Comparison of ENCODE assay signal across 11 cellular contexts in genomic region chr1:156510709-156511108, GRCh38. TPM values are rescaled to one million over a fixed set of nuclear protein-coding genes. Genes with fewer than 3 reads are reported as not detected.
A peak's percentile ranks its signal among the peaks of the same experiment; 100 is the strongest.
DNase-seq lines count a peak whose midpoint lies in the region; ATAC-seq and TF ChIP-seq lines count a peak whose summit lies in the region.
"Had no signal": no experiment of that assay in that cellular context is flagged by ENCODE, and none has a peak within 500 bp of the region (broad histone marks: within the 10 kb centered on the region; RNA-seq: fewer than 3 reads in every experiment).

No MANE protein-coding gene starts in this region.

- H3K27ac Mint-ChIP-seq in GM23338, result no peak overlapping the region
- peak overlapping the region; percentile 19 for H3K27ac Mint-ChIP-seq in central memory CD8-positive, alpha-beta T cell (ENCODE audit: low read depth)
- H3K27ac Mint-ChIP-seq: activated T-helper 2 cell treated with anti-CD3 and anti-CD28 coated beads, Interferon-gamma antibody, Interleukin-2, Interleukin-4, amounts not matched to agents 10 μg/mL and 5 μg/mL and 100 μg/mL, durations not matched to agents 14 hours and 24 hours and 36 hours had no signal

- peak; percentile 86 for TF ChIP-seq EP300 in stomach (IDR thresholded peaks at IDR 0.05)

- 32 to 54% (median 41%) methylated on average over 13 of the region's 13 CpGs for WGBS in stomach, 5 donors

- no peaks in the 10 kb centered on the region for H3K9me2 ChIP-seq in GM23338 (ENCODE audit: insufficient read depth)

- H3K36me3 ChIP-seq in GM23338 (ENCODE audit: insufficient read depth) (no peaks in the 10 kb centered on the region), stomach (no peaks in the 10 kb centered on the region)

- peaks cover 22% of the 10 kb centered on the region; the same call in 2 of the 3 replicates for H3K4me1 Mint-ChIP-seq in GM23338
- H3K4me1 Mint-ChIP-seq in central memory CD8-positive, alpha-beta T cell, result peaks cover 29% of the 10 kb centered on the region

- H3K9me3 Mint-ChIP-seq in GM23338, result peaks cover under 1% of the 10 kb centered on the region; the same call in 1 of the 3 replicates
- no peaks in the 10 kb centered on the region for H3K9me3 Mint-ChIP-seq in central memory CD8-positive, alpha-beta T cell
- H3K9me3 Mint-ChIP-seq: activated T-helper 2 cell treated with anti-CD3 and anti-CD28 coated beads, Interferon-gamma antibody, Interleukin-2, Interleukin-4, amounts not matched to agents 10 μg/mL and 5 μg/mL and 100 μg/mL, durations not matched to agents 14 hours and 24 hours and 36 hours; T-cell had no signal

- intact Hi-C loops in stomach (cut with DNase I; ENCODE audit: low total_unique reads), result no loop called here

- no peaks in the 10 kb centered on the region for H3K9me3 ChIP-seq in stomach

- no peak overlapping the region for H3K4me3 Mint-ChIP-seq in GM23338
- H3K4me3 Mint-ChIP-seq in central memory CD8-positive, alpha-beta T cell, result no peak overlapping the region
- H3K4me3 Mint-ChIP-seq: T-cell had no signal

- H3K27me3 ChIP-seq in GM23338 (ENCODE audit: insufficient read depth) (no peaks in the 10 kb centered on the region), stomach (no peaks in the 10 kb centered on the region)

- no peak for TF ChIP-seq CTCF in GM23338 (conservative IDR thresholded peaks at IDR 0.05; ENCODE audit: low read depth in 2 of 2)
- TF ChIP-seq CTCF in stomach (IDR thresholded peaks at IDR 0.05), result no peak

- no peak overlapping the region for H3K4me2 ChIP-seq in GM23338

- H3K4me1 ChIP-seq in GM23338 (ENCODE audit: insufficient read depth) (no peaks in the 10 kb centered on the region), stomach (peaks cover 23 to 61% (median 42%) of the 10 kb centered on the region in 4 donors)

- H2AFZ ChIP-seq in GM23338, result 0 out of 2 replicates have a peak overlapping the region, but pooled peaks have one; percentile 83

- H3K4me3 ChIP-seq in GM23338 (no peak overlapping the region), stomach (no peak overlapping the region)

- no peaks in the 10 kb centered on the region for H3K79me2 ChIP-seq in GM23338 (replicated peaks; ENCODE audit: insufficient read depth)

- TF ChIP-seq POLR2A in stomach (IDR thresholded peaks at IDR 0.05), result no peak

- no peaks in the 10 kb centered on the region for H3K36me3 Mint-ChIP-seq in GM23338 (ENCODE audit: low read depth)
- H3K36me3 Mint-ChIP-seq in central memory CD8-positive, alpha-beta T cell (ENCODE audit: insufficient read depth), result peaks cover 2% of the 10 kb centered on the region
- H3K36me3 Mint-ChIP-seq: T-cell had no signal

- H3F3A ChIP-seq in GM23338 (replicated peaks; ENCODE audit: low read depth), result no peaks in the 10 kb centered on the region

- H3K27ac ChIP-seq in GM23338 (ENCODE audit: low read depth) (no peak overlapping the region), stomach (peak overlapping the region in 4 of 5 donors; percentile 80 to 99 (median 86))

- no peaks in the 10 kb centered on the region for H4K20me1 ChIP-seq in GM23338 (replicated peaks; ENCODE audit: insufficient read depth)

- DNase-seq in GM23338 (ENCODE audit: low spot score) (no peak), inferior parietal cortex (ENCODE audit: extremely low spot score) (peak; percentile 69), stomach (peak; percentile 79), NCI-H2227 treated with DMSO at 0.1 percent for 48 hours (lab: John Stamatoyannopoulos, UW) (no peak), globus pallidus (ENCODE audit: low spot score) (no peak)
- DNase-seq in central memory CD8-positive, alpha-beta T cell (ENCODE audit: low spot score in 2 of 2), result no peak
- DNase-seq: NCI-H2081, T-cell had no signal

- ATAC-seq in GM23338, result no peak
- ATAC-seq in central memory CD8-positive, alpha-beta T cell (replicated peaks; ENCODE audit: extremely low read depth, poor library complexity, severe bottlenecking), result no peak
- ATAC-seq in GM19328 (IDR thresholded peaks at IDR 0.05; ENCODE audit: unreplicated experiment), result no peak
- no peak for ATAC-seq in GM21576 (IDR thresholded peaks at IDR 0.05; ENCODE audit: unreplicated experiment)
- ATAC-seq: T-cell had no signal

- H3K27me3 Mint-ChIP-seq in GM23338 (ENCODE audit: insufficient read depth, low read depth, poor library complexity), result peaks cover 13% of the 10 kb centered on the region
- no peaks in the 10 kb centered on the region for H3K27me3 Mint-ChIP-seq in central memory CD8-positive, alpha-beta T cell
- H3K27me3 Mint-ChIP-seq: T-cell had no signal

TF ChIP-seq in GM23338, 12 proteins besides CTCF, POLR2A, EP300 and RAD21:
- TF ChIP-seq POLR2AphosphoS5 (IDR thresholded peaks at IDR 0.05; ENCODE audit: low read depth), result no peak
- TF ChIP-seq ZNF462 (CRISPR knock-in tag; IDR thresholded peaks at IDR 0.05), result no peak
TF ChIP-seq in GM23338: peak in this region for 0.

RNA-seq across cellular contexts. Expression of gene MEF2D, which starts 10.1 kb away (rescaled TPM):
- total RNA-seq in GM23338 (2014; rRNA removed; shearing (Covaris generic)), result 9.7 and 15.5 TPM in 2 replicates
- 10.4 and 10.6 TPM in 2 replicates for polyA plus RNA-seq in GM23338 (2016; fragmentation: Nextera tagmentation; extraction: Ambion mirVana)
- 100 to 1,000 TPM in 1 of 5 donors, 10 to 100 TPM in 4; 14.3 to 136 (median 62.5) TPM for total RNA-seq in stomach
- polyA plus RNA-seq in stomach, result 10 to 100 TPM in 2 of 3 donors, 1 to 10 TPM in 1; 7.7 to 15.6 (median 14.5) TPM

Comparison
In these comparisons a context has a peak if more than half of its experiments do, and no peak if none do; other contexts are left out.
1. DNase-seq: peak in inferior parietal cortex (single experiment) and stomach (single experiment); none in GM23338 (single experiment), central memory CD8-positive, alpha-beta T cell (0 of 2), NCI-H2227 treated with DMSO at 0.1 percent for 48 hours (single experiment) and globus pallidus (single experiment).